ENCODE assay signal across 8 cellular contexts in the genomic region with DNA sequence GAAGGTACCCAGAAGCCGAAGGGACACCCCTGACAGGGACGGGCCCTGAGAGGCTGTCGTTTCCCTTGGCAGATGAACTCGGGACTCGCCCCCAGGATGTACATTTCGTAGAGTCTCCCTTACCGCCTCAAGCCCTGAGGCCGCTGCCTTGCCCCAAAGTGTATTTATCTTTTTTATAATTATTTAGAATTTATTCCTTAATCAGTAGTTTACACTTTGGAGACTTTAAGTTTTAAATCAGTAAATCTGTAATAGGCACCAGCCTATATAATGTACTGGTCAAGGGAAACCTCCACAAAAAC. TPM values are rescaled to one million over a fixed set of nuclear protein-coding genes. Genes with fewer than 3 reads are reported as not detected.
DNase-seq lines count a peak whose midpoint lies in the region; ATAC-seq, FAIRE-seq and TF ChIP-seq lines count a peak whose summit lies in the region.

No MANE protein-coding gene starts in this region.

- H2AFZ ChIP-seq in H9 (ENCODE audit: low read length) (no peak overlapping the region), Karpas-422 (ENCODE audit: low read length) (no peak overlapping the region), SK-N-SH (ENCODE audit: low read depth) (no peak overlapping the region)

- POLR2A ChIA-PET in SK-N-SH (lab: Yijun Ruan, JAX), result no interaction called here

- peak overlapping the region; percentile 91 for H3K14ac ChIP-seq in H9 (ENCODE audit: insufficient read depth, low read length)

- no peaks in the 10 kb centered on the region for H3K9me2 ChIP-seq in Karpas-422 (replicated peaks; ENCODE audit: insufficient read depth, low read length)
- no peaks in the 10 kb centered on the region for H3K9me2 ChIP-seq in SK-N-SH

- no peak overlapping the region; the same call in 1 of the 2 replicates for H3K4ac ChIP-seq in H9 (ENCODE audit: low read depth, low read length)

- ATAC-seq in GM18508 (IDR thresholded peaks at IDR 0.05; ENCODE audit: insufficient read depth, unreplicated experiment), result peak; percentile 25

- H3K9ac ChIP-seq in H9 (ENCODE audit: extremely low read depth, insufficient read length, low read length), result peak overlapping the region; percentile 76
- H3K9ac ChIP-seq in Karpas-422 (ENCODE audit: low read length), result peak overlapping the region; percentile 86
- peak overlapping the region; percentile 81 to 87 for H3K9ac ChIP-seq in mucosa of rectum (ENCODE audit: low read depth in 1 of 2, low read length in 2 of 2)
- no peak overlapping the region for H3K9ac ChIP-seq in SK-N-SH

- DNase-seq in H9, result no peak
- no peak for DNase-seq in Karpas-422
- no peak for DNase-seq in bronchial epithelial cell (ENCODE audit: low read depth)
- DNase-seq in SK-N-SH, result no peak
- DNase-seq in WERI-Rb-1, result no peak
- no peak for DNase-seq in H54 (ENCODE audit: insufficient read length, low spot score)

- peaks cover 13% of the 10 kb centered on the region for H3K23me2 ChIP-seq in H9 (ENCODE audit: insufficient read length, low read depth, low read length, poor library complexity, severe bottlenecking)

- H4K5ac ChIP-seq in H9 (ENCODE audit: insufficient read length, low read depth, low read length), result no peak overlapping the region

- H3K9me3 Mint-ChIP-seq in H9, result no peaks in the 10 kb centered on the region

- H4K8ac ChIP-seq in H9 (replicated peaks; ENCODE audit: insufficient read length, low read depth, low read length), result no peak overlapping the region

- peak overlapping the region; percentile 87 for H3K4me3 ChIP-seq in Karpas-422 (ENCODE audit: low read length)
- peak overlapping the region; percentile 85 for H3K4me3 ChIP-seq in bronchial epithelial cell (ENCODE audit: low read depth, low read length)
- H3K4me3 ChIP-seq in mucosa of rectum (ENCODE audit: low read length in 2 of 2), result peak overlapping the region; percentile 84 to 87
- H3K4me3 ChIP-seq in SK-N-SH (ENCODE audit: low read depth in 2 of 2, low read length in 1 of 2), result no peak overlapping the region
- no peak overlapping the region for H3K4me3 ChIP-seq in WERI-Rb-1 (ENCODE audit: low read depth, low read length)

- no peak overlapping the region for H2BK15ac ChIP-seq in H9 (ENCODE audit: low read depth, low read length)

- no peak overlapping the region for H2BK12ac ChIP-seq in H9 (ENCODE audit: insufficient read length, low read depth, low read length)

- H3K27ac Mint-ChIP-seq in H9, result peak overlapping the region; percentile 84 to 93 (median 93); a peak in 5 of 7 replicates

- H3K36me3 ChIP-seq in Karpas-422 (ENCODE audit: insufficient read depth, low read length), result peaks cover 31% of the 10 kb centered on the region; the same call in 1 of the 2 replicates
- H3K36me3 ChIP-seq in bronchial epithelial cell (ENCODE audit: control insufficient read depth, insufficient read depth, low read length), result no peaks in the 10 kb centered on the region
- H3K36me3 ChIP-seq in mucosa of rectum (ENCODE audit: control insufficient read depth in 2 of 2, insufficient read depth in 2 of 2, low read length in 2 of 2), result peaks cover 2% of the 10 kb centered on the region in 2 donors
- H3K36me3 ChIP-seq in SK-N-SH (replicated peaks in 1 of 2; ENCODE audit: control insufficient read depth in 1 of 2, insufficient read depth in 2 of 2, low read length in 1 of 2), result no peaks in the 10 kb centered on the region
- H3K36me3 ChIP-seq in WERI-Rb-1, result no peaks in the 10 kb centered on the region

- FAIRE-seq in bronchial epithelial cell (lab: Jason Lieb, UNC), result no peak
- no peak for FAIRE-seq in H54 (lab: Jason Lieb, UNC)

- peaks cover 12% of the 10 kb centered on the region for H3F3A ChIP-seq in SK-N-SH (replicated peaks; ENCODE audit: insufficient read depth)

- no peaks in the 10 kb centered on the region for H3K27me3 Mint-ChIP-seq in H9 (ENCODE audit: low read depth)

- H3K56ac ChIP-seq in H9 (ENCODE audit: insufficient read length, low read depth, low read length), result no peak overlapping the region

- H2AK5ac ChIP-seq in H9 (ENCODE audit: insufficient read length, low read length), result no peak overlapping the region

- TF ChIP-seq CTCF in H9 (conservative IDR thresholded peaks at IDR 0.05), result no peak
- TF ChIP-seq CTCF in bronchial epithelial cell (IDR thresholded peaks at IDR 0.05; ENCODE audit: insufficient read depth, low read length, severe bottlenecking), result no peak
- no peak for TF ChIP-seq CTCF in SK-N-SH (IDR thresholded peaks at IDR 0.05)
- TF ChIP-seq CTCF in WERI-Rb-1 (IDR thresholded peaks at IDR 0.05; ENCODE audit: low read depth, low read length), result no peak

- H3K4me1 Mint-ChIP-seq in H9, result peaks cover 26 to 33% of the 10 kb centered on the region in 2 experiments

- H3K9me3 ChIP-seq in H9 (ENCODE audit: control insufficient read depth, low read depth, low read length) (no peaks in the 10 kb centered on the region), Karpas-422 (ENCODE audit: low read length) (no peaks in the 10 kb centered on the region), mucosa of rectum (ENCODE audit: control insufficient read depth in 2 of 2, low read length in 2 of 2) (no peaks in the 10 kb centered on the region), SK-N-SH (no peaks in the 10 kb centered on the region), WERI-Rb-1 (ENCODE audit: severe bottlenecking) (peaks cover 2% of the 10 kb centered on the region)

- H3K79me1 ChIP-seq in H9 (ENCODE audit: insufficient read depth, low read depth, low read length, poor library complexity, severe bottlenecking), result no peaks in the 10 kb centered on the region

- H3K4me2 ChIP-seq in H9 (ENCODE audit: insufficient read depth, insufficient read length, low read length) (peak overlapping the region; percentile 97), Karpas-422 (ENCODE audit: low read depth, low read length, poor library complexity, severe bottlenecking) (peak overlapping the region; percentile 98), SK-N-SH (no peak overlapping the region)

- WGBS in H9 (ENCODE audit: extremely low coverage, insufficient read length, low lambda C conversion rate), result no CpG with 5 or more reads among the region's 8 CpGs
- 66% methylated on average over 7 of the region's 8 CpGs for WGBS in SK-N-SH (ENCODE audit: low lambda C conversion rate)

- H3K4me1 ChIP-seq in H9 (ENCODE audit: insufficient read depth, low read length) (peaks cover 2% of the 10 kb centered on the region; the same call in 1 of the 2 replicates), Karpas-422 (ENCODE audit: low read length) (peaks cover 38% of the 10 kb centered on the region), mucosa of rectum (ENCODE audit: control insufficient read depth in 2 of 2, insufficient read depth in 2 of 2, low read length in 2 of 2) (peaks cover 0 to 8% of the 10 kb centered on the region in 2 donors), SK-N-SH (ENCODE audit: control insufficient read depth in 1 of 2, insufficient read depth in 2 of 2, low read depth in 1 of 2, low read length in 1 of 2) (peaks cover 0 to 11% of the 10 kb centered on the region in 2 experiments; a peak in 1 of 4 replicates)

- no peak for TF ChIP-seq EP300 in SK-N-SH (IDR thresholded peaks at IDR 0.05; ENCODE audit: borderline replicate concordance in 1 of 2, low read depth in 1 of 2, low read length in 1 of 2)

- H3K27me3 ChIP-seq in H9 (ENCODE audit: insufficient read depth, low read length) (no peaks in the 10 kb centered on the region), Karpas-422 (ENCODE audit: low read length) (no peaks in the 10 kb centered on the region), bronchial epithelial cell (ENCODE audit: control insufficient read depth, insufficient read depth, low read length) (no peaks in the 10 kb centered on the region), mucosa of rectum (ENCODE audit: control insufficient read depth in 2 of 2, insufficient read depth in 2 of 2, low read length in 2 of 2) (no peaks in the 10 kb centered on the region), SK-N-SH (ENCODE audit: insufficient read depth) (no peaks in the 10 kb centered on the region), WERI-Rb-1 (ENCODE audit: insufficient read depth, low read depth, severe bottlenecking) (no peaks in the 10 kb centered on the region)

- peaks cover 3 to 16% (median 7%) of the 10 kb centered on the region in 3 experiments; a peak in 5 of 7 replicates for H3K36me3 Mint-ChIP-seq in H9 (ENCODE audit: insufficient read depth in 1 of 3, low read depth in 3 of 3)

- H4K20me1 ChIP-seq in H9 (ENCODE audit: control insufficient read depth, insufficient read depth, insufficient read length) (no peaks in the 10 kb centered on the region), Karpas-422 (ENCODE audit: insufficient read depth, low read depth, low read length) (no peaks in the 10 kb centered on the region), SK-N-SH (ENCODE audit: insufficient read depth) (no peaks in the 10 kb centered on the region)

- peak overlapping the region; percentile 78 to 83 for H3K4me3 Mint-ChIP-seq in H9

- CTCF ChIA-PET in SK-N-SH (lab: Yijun Ruan, JAX), result no interaction called here

- H3K79me2 ChIP-seq in H9 (ENCODE audit: insufficient read depth, low read length), result no peaks in the 10 kb centered on the region
- peaks cover 51% of the 10 kb centered on the region for H3K79me2 ChIP-seq in Karpas-422 (ENCODE audit: low read length)
- no peaks in the 10 kb centered on the region for H3K79me2 ChIP-seq in SK-N-SH (ENCODE audit: insufficient read depth)

- no peak overlapping the region for H3T11ph ChIP-seq in H9 (ENCODE audit: low read length)

- H2BK20ac ChIP-seq in H9 (ENCODE audit: low read depth, low read length, poor library complexity, severe bottlenecking), result no peak overlapping the region

- peak overlapping the region; percentile 98 for H3K18ac ChIP-seq in H9 (ENCODE audit: insufficient read length, low read depth, low read length)

- no peak overlapping the region for H2BK120ac ChIP-seq in H9 (ENCODE audit: low read depth, low read length, poor library complexity, severe bottlenecking)

- H3K27ac ChIP-seq in H9 (ENCODE audit: insufficient read length, low read depth, low read length) (no peak overlapping the region), Karpas-422 (ENCODE audit: low read length) (peak overlapping the region; percentile 91), mucosa of rectum (ENCODE audit: low read depth in 2 of 2, low read length in 2 of 2) (peak overlapping the region; percentile 92 to 94), SK-N-SH (ENCODE audit: low read depth in 2 of 2, low read length in 1 of 2) (no peak overlapping the region), WERI-Rb-1 (no peak overlapping the region)

- no peak overlapping the region for H2BK5ac ChIP-seq in H9 (ENCODE audit: insufficient read length, low read length)

- no peak for TF ChIP-seq POLR2A in H54 (IDR thresholded peaks at IDR 0.05; ENCODE audit: low read depth, low read length)

- H3K23ac ChIP-seq in H9 (ENCODE audit: insufficient read length, low read depth, low read length), result no peak overlapping the region

- H4K91ac ChIP-seq in H9 (ENCODE audit: insufficient read length, low read depth, low read length), result no peak overlapping the region

- no peak for TF ChIP-seq RAD21 in SK-N-SH (IDR thresholded peaks at IDR 0.05; ENCODE audit: low read length)

TF ChIP-seq in SK-N-SH, 30 proteins besides CTCF, POLR2A, EP300 and RAD21 (continues in another document):
- no peak for TF ChIP-seq GABPA (IDR thresholded peaks at IDR 0.05; ENCODE audit: low read depth)

RNA-seq across cellular contexts. Expression of a gene that starts 0.7 kb away (rescaled TPM):
- total RNA-seq in H9 (2021), result 22.6 and 23.8 TPM in 2 replicates
- total RNA-seq in Karpas-422 (2014; rRNA removed; shearing (Covaris generic); ENCODE audit: low replicate concordance), result 41.8 and 58.7 TPM in 2 replicates
- 67.7 and 115 TPM in 2 replicates for total RNA-seq in bronchial epithelial cell
- not detected in 2 replicates for polyA plus RNA-seq in SK-N-SH (2012; rRNA removed)
- 0.01 TPM in 1 of 2 replicates, not detected in the other for polyA plus RNA-seq in SK-N-SH (2012; cell fraction: cytosol; rRNA removed)
- polyA plus RNA-seq in SK-N-SH (2012; cell fraction: nucleus; rRNA removed), result not detected in 2 replicates

Comparison
In these comparisons a context has a peak if more than half of its experiments do, and no peak if none do; other contexts are left out.
1. H3K27ac ChIP-seq: peak in Karpas-422 (single experiment) and mucosa of rectum (2 of 2); none in H9 (single experiment), SK-N-SH (0 of 2) and WERI-Rb-1 (single experiment).
2. H3K4me3 ChIP-seq: peak in Karpas-422 (single experiment), bronchial epithelial cell (single experiment) and mucosa of rectum (2 of 2); none in SK-N-SH (0 of 2) and WERI-Rb-1 (single experiment).